8 cellular contexts compared by ENCODE assay signal in genomic region chr22:20982563-20982882, GRCh38. TPM values are rescaled to one million over a fixed set of nuclear protein-coding genes. Genes with fewer than 3 reads are reported as not detected.
DNase-seq lines count a peak whose midpoint lies in the region; ATAC-seq and TF ChIP-seq lines count a peak whose summit lies in the region.

No MANE protein-coding gene starts in this region.

- BruUV-seq in Panc1 (replicated peaks; lab: Mats Ljungman, UMichigan): no TSS peak

- no peaks in the 10 kb centered on the region for H4K20me1 ChIP-seq in fibroblast of lung (ENCODE audit: control insufficient read depth, extremely low read depth, insufficient read depth, low read length)

- peaks cover 10% of the 10 kb centered on the region for H3K9me3 Mint-ChIP-seq in activated CD4-positive, alpha-beta T cell treated with anti-CD3 and anti-CD28 coated beads, Interleukin-2, amount 10 ng/mL, durations not matched to agents 7 days and 5 days

- CTCF ChIA-PET in activated CD4-positive, alpha-beta T cell treated with anti-CD3 and anti-CD28 coated beads, Interleukin-2, amount 10 ng/mL, durations not matched to agents 7 days and 5 days (lab: Charles Lee): interaction anchor here (0.7 to 1.8 kb wide), 8 partner anchors 8 to 120 kb away, joined by 3 to 7 read pairs (median 3); partner anchors contain the start of gene CRKL
- CTCF ChIA-PET in Panc1 (lab: Charles Lee): no interaction called here

- TF ChIP-seq CTCF in Panc1 (IDR thresholded peaks at IDR 0.05): no peak
- no peak for TF ChIP-seq CTCF in fibroblast of lung (conservative IDR thresholded peaks at IDR 0.05 in 1 of 2, IDR thresholded peaks at IDR 0.05 in 1 of 2; ENCODE audit: low read depth in 1 of 2, low read length in 2 of 2)
- TF ChIP-seq CTCF in prostate gland (IDR thresholded peaks at IDR 0.05): no peak

- TF ChIP-seq POLR2A in prostate gland (IDR thresholded peaks at IDR 0.05): no peak

- H3K36me3 Mint-ChIP-seq in activated CD4-positive, alpha-beta T cell treated with anti-CD3 and anti-CD28 coated beads, Interleukin-2, amount 10 ng/mL, durations not matched to agents 7 days and 5 days (ENCODE audit: low read depth): peaks cover 12% of the 10 kb centered on the region

- H3K27ac Mint-ChIP-seq in activated CD4-positive, alpha-beta T cell treated with anti-CD3 and anti-CD28 coated beads, Interleukin-2, amount 10 ng/mL, durations not matched to agents 7 days and 5 days: peak overlapping the region; percentile 90

- H3K4me3 Mint-ChIP-seq in activated CD4-positive, alpha-beta T cell treated with anti-CD3 and anti-CD28 coated beads, Interleukin-2, amount 10 ng/mL, durations not matched to agents 7 days and 5 days: peak overlapping the region; percentile 84

- H3K4me1 Mint-ChIP-seq in activated CD4-positive, alpha-beta T cell treated with anti-CD3 and anti-CD28 coated beads, Interleukin-2, amount 10 ng/mL, durations not matched to agents 7 days and 5 days: peaks cover 39% of the 10 kb centered on the region

- under 1% methylated on average over 12 of the region's 12 CpGs for whole genome bisulfite sequencing in prostate gland

- peak overlapping the region; percentile 68 to 80 for H3K4me3 ChIP-seq in Panc1 (ENCODE audit: low read depth in 2 of 2, low read length in 2 of 2)
- H3K4me3 ChIP-seq in fibroblast of lung (replicated peaks in 1 of 4; ENCODE audit: control extremely low read depth in 1 of 4, insufficient read depth in 1 of 4, low read depth in 3 of 4, low read length in 4 of 4): peak overlapping the region; percentile 86 to 98 (median 94)
- peak overlapping the region; percentile 75 to 89 for H3K4me3 ChIP-seq in prostate gland

- H3K27me3 Mint-ChIP-seq in activated CD4-positive, alpha-beta T cell treated with anti-CD3 and anti-CD28 coated beads, Interleukin-2, amount 10 ng/mL, durations not matched to agents 7 days and 5 days: no peaks in the 10 kb centered on the region

- no peaks in the 10 kb centered on the region for H3K27me3 ChIP-seq in Panc1 (ENCODE audit: control insufficient read depth, insufficient read depth, low read length)
- H3K27me3 ChIP-seq in fibroblast of lung (ENCODE audit: control insufficient read depth, insufficient read depth, low read length): no peaks in the 10 kb centered on the region
- no peaks in the 10 kb centered on the region for H3K27me3 ChIP-seq in prostate gland (replicated peaks; ENCODE audit: insufficient read depth)

- H3K27ac ChIP-seq in Panc1 (ENCODE audit: low read length) (peak overlapping the region; percentile 87), fibroblast of lung (ENCODE audit: insufficient read depth, low read length) (peak overlapping the region; percentile 87), prostate gland (peak overlapping the region; percentile 86 to 88)

- H3K9ac ChIP-seq in fibroblast of lung (ENCODE audit: insufficient read depth, low read length): peak overlapping the region; percentile 91

- H3K79me2 ChIP-seq in fibroblast of lung (ENCODE audit: control insufficient read depth, insufficient read depth, low read length): peaks cover 15% of the 10 kb centered on the region

- POLR2A ChIA-PET in activated CD4-positive, alpha-beta T cell treated with anti-CD3 and anti-CD28 coated beads, Interleukin-2, amount 10 ng/mL, durations not matched to agents 7 days and 5 days (lab: Charles Lee): interaction anchor here (0.6 kb wide), 1 partner anchor 20 kb away, joined by 4 read pairs; no protein-coding TSS in a partner anchor
- POLR2A ChIA-PET in Panc1 (lab: Charles Lee): no interaction called here

- no peaks in the 10 kb centered on the region; the same call in 1 of the 2 replicates for H3K36me3 ChIP-seq in Panc1 (ENCODE audit: control insufficient read depth, insufficient read depth, low read length)
- H3K36me3 ChIP-seq in fibroblast of lung (ENCODE audit: control insufficient read depth, insufficient read depth, low read length): peaks cover 4% of the 10 kb centered on the region
- no peaks in the 10 kb centered on the region for H3K36me3 ChIP-seq in prostate gland

- ATAC-seq in Panc1: peak; percentile 53; the same call in 1 of the 2 replicates

- no peak for DNase-seq in activated CD4-positive, alpha-beta T cell treated with anti-CD3 and anti-CD28 coated beads, Interleukin-2, amount 10 ng/mL, durations not matched to agents 7 days and 5 days
- no peak for DNase-seq in activated CD4-positive, alpha-beta T cell treated with anti-CD3 and anti-CD28 coated beads, Interleukin-2, amount 50 U/mL, for 1 hour
- DNase-seq in Panc1 (ENCODE audit: low read depth, low spot score) (no peak), fibroblast of lung (ENCODE audit: low read depth in 2 of 2) (no peak), prostate gland (ENCODE audit: low spot score) (no peak), NCI-H2029 (lab: John Stamatoyannopoulos, UW) (no peak), NCI-H345 treated with DMSO at 0.1 percent for 48 hours (lab: John Stamatoyannopoulos, UW; ENCODE audit: unreplicated experiment) (no peak), posterior vena cava (ENCODE audit: low spot score) (no peak)

- peak overlapping the region; percentile 96 for H3K4me2 ChIP-seq in fibroblast of lung (ENCODE audit: extremely low read depth, insufficient read depth, low read length)

- H3K9me3 ChIP-seq in Panc1 (ENCODE audit: control insufficient read depth, insufficient read depth, low read depth, low read length) (no peaks in the 10 kb centered on the region), fibroblast of lung (ENCODE audit: control insufficient read depth, insufficient read depth, low read depth, low read length) (peaks cover 2% of the 10 kb centered on the region), prostate gland (no peaks in the 10 kb centered on the region)

- peak overlapping the region; percentile 79 for H2AFZ ChIP-seq in fibroblast of lung (ENCODE audit: low read length)

- H3K4me1 ChIP-seq in Panc1 (ENCODE audit: control insufficient read depth, insufficient read depth, low read length) (0 out of 2 replicates have a peak, but pooled peaks cover 3% of the 10 kb centered on the region), fibroblast of lung (ENCODE audit: control insufficient read depth, extremely low read depth, insufficient read depth, low read length) (peaks cover 11% of the 10 kb centered on the region), prostate gland (replicated peaks) (peaks cover 13% of the 10 kb centered on the region)

- in situ Hi-C loops in Panc1 (cut with HindIII; ENCODE audit: low pct_unique_long_range_greater_than_20kb, low sequenced_read_pairs): no loop called here

- intact Hi-C loops in Panc1 (cut with micrococcal nuclease; ENCODE audit: unreplicated experiment) (no loop called here), prostate gland (cut with DNase I) (no loop called here), posterior vena cava (cut with DNase I) (no loop called here)

RNA-seq across cellular contexts. Expression of gene LZTR1, which starts 0.4 kb away (rescaled TPM):
- 10 to 100 TPM; 62.0 to 66.4 TPM for total RNA-seq in activated CD4-positive, alpha-beta T cell treated with anti-CD3 and anti-CD28 coated beads, Interleukin-2, amount 10 ng/mL, durations not matched to agents 7 days and 5 days
- total RNA-seq in Panc1 (2021; ENCODE audit: unreplicated experiment) (40.2 TPM), fibroblast of lung (51.9 and 75.8 TPM in 2 replicates), prostate gland (10 to 100 TPM; 41.5 to 48.9 TPM), posterior vena cava (10 to 100 TPM; 46.1 to 56.3 TPM)
- polyA plus RNA-seq in Panc1 (2012; ENCODE audit: insufficient read length): 30.9 TPM
- 25.1 and 27.4 TPM in 2 replicates for polyA plus RNA-seq in fibroblast of lung
- 30.9 and 31.8 TPM in 2 replicates for polyA plus RNA-seq in fibroblast of lung (2012)
- polyA minus RNA-seq in fibroblast of lung (ENCODE audit: low replicate concordance): 129 and 153 TPM in 2 replicates

RNA-seq across cellular contexts. Expression of gene AIFM3, which starts 15.5 kb away (rescaled TPM):
- under 1 TPM in 1 of 2 experiments, not detected in 1; 0.25 TPM for total RNA-seq in activated CD4-positive, alpha-beta T cell treated with anti-CD3 and anti-CD28 coated beads, Interleukin-2, amount 10 ng/mL, durations not matched to agents 7 days and 5 days
- total RNA-seq in Panc1 (2021; ENCODE audit: unreplicated experiment) (2.7 TPM), fibroblast of lung (1.3 and 2.0 TPM in 2 replicates), prostate gland (1 to 10 TPM; 1.4 to 1.8 TPM), posterior vena cava (1 to 10 TPM in 1 of 2 donors, under 1 TPM in 1; 0.62 to 2.6 TPM)
- polyA plus RNA-seq in Panc1 (2012; ENCODE audit: insufficient read length): 3.0 TPM
- 0.14 and 0.15 TPM in 2 replicates for polyA plus RNA-seq in fibroblast of lung
- polyA plus RNA-seq in fibroblast of lung (2012): 0.10 and 0.55 TPM in 2 replicates
- 0.52 and 1.4 TPM in 2 replicates for polyA minus RNA-seq in fibroblast of lung (ENCODE audit: low replicate concordance)

RNA-seq across cellular contexts. Expression of gene THAP7, which starts 19.4 kb away (rescaled TPM):
- total RNA-seq in activated CD4-positive, alpha-beta T cell treated with anti-CD3 and anti-CD28 coated beads, Interleukin-2, amount 10 ng/mL, durations not matched to agents 7 days and 5 days: 10 to 100 TPM; 29.1 to 29.8 TPM
- total RNA-seq in Panc1 (2021; ENCODE audit: unreplicated experiment) (23.5 TPM), fibroblast of lung (25.9 and 26.3 TPM in 2 replicates), prostate gland (10 to 100 TPM; 77.7 to 83.1 TPM), posterior vena cava (10 to 100 TPM; 16.4 to 20.5 TPM)
- 27.8 TPM for polyA plus RNA-seq in Panc1 (2012; ENCODE audit: insufficient read length)
- 15.7 and 15.8 TPM in 2 replicates for polyA plus RNA-seq in fibroblast of lung
- polyA plus RNA-seq in fibroblast of lung (2012): 19.7 and 22.0 TPM in 2 replicates
- polyA minus RNA-seq in fibroblast of lung (ENCODE audit: low replicate concordance): 9.0 and 9.9 TPM in 2 replicates

RNA-seq across cellular contexts. Expression of gene P2RX6, which starts 32.4 kb away (rescaled TPM):
- under 1 TPM; 0.27 TPM for total RNA-seq in activated CD4-positive, alpha-beta T cell treated with anti-CD3 and anti-CD28 coated beads, Interleukin-2, amount 10 ng/mL, durations not matched to agents 7 days and 5 days
- total RNA-seq in Panc1 (2021; ENCODE audit: unreplicated experiment) (0.46 TPM), fibroblast of lung (4.6 and 17.8 TPM in 2 replicates), prostate gland (1 to 10 TPM; 4.6 to 5.5 TPM), posterior vena cava (1 to 10 TPM in 1 of 2 donors, under 1 TPM in 1; 0.19 to 1.0 TPM)
- polyA plus RNA-seq in Panc1 (2012; ENCODE audit: insufficient read length): 0.17 TPM
- 0.84 and 3.6 TPM in 2 replicates for polyA plus RNA-seq in fibroblast of lung
- polyA plus RNA-seq in fibroblast of lung (2012): 1.9 and 6.0 TPM in 2 replicates
- 4.1 and 8.2 TPM in 2 replicates for polyA minus RNA-seq in fibroblast of lung (ENCODE audit: low replicate concordance)

RNA-seq across cellular contexts. Expression of gene SLC7A4, which starts 49.8 kb away (rescaled TPM):
- total RNA-seq in activated CD4-positive, alpha-beta T cell treated with anti-CD3 and anti-CD28 coated beads, Interleukin-2, amount 10 ng/mL, durations not matched to agents 7 days and 5 days: under 1 TPM in 1 of 2 experiments, not detected in 1; 0.07 TPM
- total RNA-seq in Panc1 (2021; ENCODE audit: unreplicated experiment) (not detected), fibroblast of lung (0.26 and 0.83 TPM in 2 replicates), prostate gland (10 to 100 TPM; 13.0 to 53.9 TPM), posterior vena cava (1 to 10 TPM; 1.5 to 8.9 TPM)
- polyA plus RNA-seq in Panc1 (2012; ENCODE audit: insufficient read length): not detected
- polyA plus RNA-seq in fibroblast of lung: 0.08 and 0.92 TPM in 2 replicates
- polyA plus RNA-seq in fibroblast of lung (2012): 0.28 and 2.5 TPM in 2 replicates
- polyA minus RNA-seq in fibroblast of lung (ENCODE audit: low replicate concordance): 8.4 TPM in 1 of 2 replicates, not detected in the other
